29 cellular contexts compared by ENCODE assay signal in the genomic region with DNA sequence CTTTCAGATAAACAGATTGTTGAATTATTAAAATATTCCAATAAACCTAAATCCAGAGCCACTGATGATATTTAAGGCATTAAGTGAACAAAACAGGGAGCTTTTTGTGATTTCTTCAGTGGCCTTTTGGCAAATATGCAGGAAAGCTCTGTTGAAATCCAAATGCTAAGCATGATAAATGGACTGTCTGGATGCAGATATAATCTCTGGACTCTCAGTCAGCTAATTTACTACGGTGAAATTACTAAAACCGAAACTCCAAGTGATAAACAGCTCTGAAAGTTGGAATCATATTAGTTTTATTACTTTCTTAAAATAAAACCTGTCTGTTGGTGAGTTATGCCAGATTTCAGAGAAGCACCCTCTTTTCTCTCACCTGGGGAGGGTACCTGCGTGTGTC.
"Had no signal": no experiment of that assay in that cellular context is flagged by ENCODE, and none has a peak within 500 bp of the region (broad histone marks: within the 10 kb centered on the region; RNA-seq: fewer than 3 reads in every experiment).

No MANE protein-coding gene starts in this region.

- H3K27ac ChIP-seq: ascending aorta, breast epithelium, KMS-11, PC-9, RWPE1, SJCRH30, SK-N-MC had no signal

- H3K27me3 ChIP-seq: ascending aorta, breast epithelium, SJCRH30 had no signal

- H2AFZ ChIP-seq: PC-9 had no signal

- H3K9me3 ChIP-seq: ascending aorta, breast epithelium, SJCRH30 had no signal

- H3K9ac ChIP-seq: KMS-11 had no signal

- DNase-seq: activated CD4-positive, alpha-beta T cell treated with anti-CD3 and anti-CD28 coated beads for 36 hours; activated CD4-positive, alpha-beta T cell treated with anti-CD3 and anti-CD28 coated beads, Interleukin-2, amount 10 ng/mL, durations not matched to agents 7 days and 5 days; activated CD4-positive, alpha-beta T cell treated with anti-CD3 and anti-CD28 coated beads, Interleukin-2, amount 50 U/mL, for 48 hours; activated CD8-positive, alpha-beta T cell treated with anti-CD3 and anti-CD28 coated beads, Interleukin-2, amount 10 ng/mL, durations not matched to agents 7 days and 5 days; activated gamma-delta T cell treated with Interleukin-2 at 50 U/mL for 16 hours; activated naive CD4-positive, alpha-beta T cell treated with anti-CD3 and anti-CD28 coated beads, Interleukin-2, amount 10 ng/mL, durations not matched to agents 7 days and 5 days; activated naive CD8-positive, alpha-beta T cell treated with anti-CD3 and anti-CD28 coated beads, Interleukin-2, amount 50 U/mL, for 24 hours; activated T-cell treated with anti-CD3 and anti-CD28 coated beads, Interleukin-2, amount 50 U/mL, for 24 hours; amygdala; cerebellar nuclear complex; MM.1S; MV-4-11; NCI-H1092; NCI-H1436 treated with DMSO at 0.1 percent for 48 hours; NCI-H1694 treated with DMSO at 0.1 percent for 48 hours; NCI-H2029; NCI-H510A; NCI-H526; NCI-H748 treated with DMSO at 0.1 percent for 48 hours; NK-92 treated with Interleukin-12 subunit alpha and Interleukin-12 subunit beta, amount 100 ng/mL, for 24 hours; PC-9; SJCRH30 had no signal

- H3K4me1 ChIP-seq: ascending aorta, breast epithelium, SJCRH30 had no signal

- ATAC-seq: activated CD4-positive, alpha-beta T cell treated with anti-CD3 and anti-CD28 coated beads for 36 hours; activated CD4-positive, CD25-positive, alpha-beta regulatory T cell treated with anti-CD3 and anti-CD28 coated beads, Interleukin-2, amount 50 U/mL, for 24 hours; activated CD8-positive, alpha-beta T cell treated with anti-CD3 and anti-CD28 coated beads, Interleukin-2, amount 10 ng/mL, durations not matched to agents 7 days and 5 days; activated naive CD8-positive, alpha-beta T cell treated with anti-CD3 and anti-CD28 coated beads, Interleukin-2, amount 50 U/mL, for 24 hours; WTC11 had no signal

- H3K4me2 ChIP-seq: KMS-11, PC-9 had no signal

- H3K36me3 ChIP-seq: ascending aorta, breast epithelium, SJCRH30 had no signal

- H3K4me3 ChIP-seq: ascending aorta, breast epithelium, PC-9, SJCRH30, SK-N-MC had no signal
